Comparison of ENCODE assay signal across 20 cellular contexts in the genomic region with DNA sequence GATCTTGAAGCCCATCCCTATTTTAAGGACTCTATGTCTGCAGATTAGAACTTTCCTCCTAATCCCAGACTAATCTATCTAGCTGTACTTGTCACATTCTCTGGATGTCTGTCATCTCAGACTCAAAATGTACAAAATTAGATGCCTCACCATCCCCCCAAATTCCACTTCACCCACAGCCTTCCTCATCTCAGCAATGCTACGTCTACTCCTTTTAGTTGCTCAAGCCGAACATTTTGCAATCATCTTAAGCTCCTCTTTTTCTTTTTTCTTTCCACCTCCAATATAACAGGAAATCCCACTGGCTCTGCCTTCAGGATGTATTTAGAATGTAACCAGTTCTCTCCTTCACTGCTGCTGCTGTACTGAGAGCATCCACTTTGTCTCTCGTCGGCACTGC.
"Had no signal": no experiment of that assay in that cellular context is flagged by ENCODE, and none has a peak within 500 bp of the region (broad histone marks: within the 10 kb centered on the region; RNA-seq: fewer than 3 reads in every experiment).

No MANE protein-coding gene starts in this region.

- H3K27me3 ChIP-seq: colonic mucosa, foreskin keratinocyte, gastroesophageal sphincter, left lung had no signal

- H3K4me3 ChIP-seq: colonic mucosa, esophagus squamous epithelium, gastroesophageal sphincter, heart right ventricle, left lung, lower lobe of right lung, mucosa of descending colon had no signal

- ATAC-seq: effector memory CD8-positive, alpha-beta T cell; esophagus mucosa; foreskin keratinocyte; gastroesophageal sphincter; heart right ventricle; left cardiac atrium; left lung; left ventricle myocardium superior; lower lobe of right lung; mucosa of descending colon had no signal

- H3K36me3 ChIP-seq: colonic mucosa, esophagus squamous epithelium, gastroesophageal sphincter, heart right ventricle, left lung, lower lobe of right lung had no signal

- H3K27ac ChIP-seq: colonic mucosa, epithelial cell of prostate, esophagus squamous epithelium, foreskin keratinocyte, gastroesophageal sphincter, heart right ventricle, left lung, lower lobe of right lung had no signal

- H3K4me1 ChIP-seq: colonic mucosa, foreskin keratinocyte, gastroesophageal sphincter, heart right ventricle, left lung, lower lobe of right lung had no signal

- DNase-seq: colonic mucosa; cortex of kidney; effector CD8-positive, alpha-beta T cell; effector memory CD8-positive, alpha-beta T cell; endodermal cell; erythroblast; esophagus squamous epithelium; foreskin keratinocyte; glutamatergic neuron; heart right ventricle; hippocampal formation; left cardiac atrium; left lung; left ventricle myocardium superior; lower lobe of right lung; mesenchymal stem cell; mucosa of descending colon had no signal

- H3K9me3 ChIP-seq: colonic mucosa, esophagus squamous epithelium, left lung, lower lobe of right lung, mucosa of descending colon had no signal
